24 cellular contexts compared by ENCODE assay signal in the genomic region with DNA sequence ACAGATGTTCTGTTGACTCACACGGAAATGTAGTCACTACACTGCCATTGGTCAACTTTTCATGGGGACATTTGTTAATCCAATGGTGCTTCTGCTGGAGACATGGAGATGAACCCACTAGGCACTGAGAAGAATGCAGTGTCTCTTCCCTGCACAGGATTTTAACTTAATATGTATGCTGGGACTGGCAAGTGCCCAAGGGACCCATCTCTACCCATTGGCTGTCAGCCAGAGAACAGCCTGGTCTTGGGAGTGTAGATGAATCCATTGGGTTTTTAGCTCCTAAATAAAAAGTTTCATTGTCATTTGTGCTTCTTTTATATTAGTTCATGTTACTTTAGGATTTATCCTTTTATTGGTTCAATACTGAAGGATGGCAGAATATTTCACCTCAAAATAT.
"Had no signal": no experiment of that assay in that cellular context is flagged by ENCODE, and none has a peak within 500 bp of the region (broad histone marks: within the 10 kb centered on the region; RNA-seq: fewer than 3 reads in every experiment).

No MANE protein-coding gene starts in this region.

- H3K36me3 ChIP-seq: Peyer's patch, SJCRH30 had no signal

- ATAC-seq: HepG2, K562, Right ventricle myocardium inferior, SK-N-SH treated with all-trans-retinoic acid at 6 μM for 48 hours, T-helper 17 cell had no signal

- H3K4me3 ChIP-seq: K562, PC-9, Peyer's patch, SJCRH30 had no signal

- DNase-seq: Kasumi-1; MM.1S; NCI-H1092 treated with DMSO at 0.1 percent for 48 hours; NCI-H1436; NCI-H187; NCI-H2029; NCI-H2081 treated with DMSO at 0.1 percent for 48 hours; NCI-H2227 treated with DMSO at 0.1 percent for 48 hours; NCI-H510A; NCI-H524 treated with DMSO at 0.1 percent for 48 hours; NCI-H748 treated with DMSO at 0.1 percent for 48 hours; NK-92 treated with Interleukin-12 subunit alpha and Interleukin-12 subunit beta, amount 100 ng/mL, for 24 hours; OCI-M1; PC-9; Peyer's patch; SHP77 treated with DMSO at 0.1 percent for 48 hours; T-helper 1 cell; T-helper 17 cell had no signal

- H3K9me3 ChIP-seq: Peyer's patch, SJCRH30 had no signal

- H3K9ac ChIP-seq: KMS-11 had no signal

- H3K4me2 ChIP-seq: KMS-11, PC-9 had no signal

- H2AFZ ChIP-seq: PC-9 had no signal

- H3K27me3 ChIP-seq: Peyer's patch, SJCRH30 had no signal

- H3K4me1 ChIP-seq: Peyer's patch, SJCRH30 had no signal

- H3K27ac ChIP-seq: KMS-11, PC-9, Peyer's patch, SJCRH30 had no signal
